In the genomic region with DNA sequence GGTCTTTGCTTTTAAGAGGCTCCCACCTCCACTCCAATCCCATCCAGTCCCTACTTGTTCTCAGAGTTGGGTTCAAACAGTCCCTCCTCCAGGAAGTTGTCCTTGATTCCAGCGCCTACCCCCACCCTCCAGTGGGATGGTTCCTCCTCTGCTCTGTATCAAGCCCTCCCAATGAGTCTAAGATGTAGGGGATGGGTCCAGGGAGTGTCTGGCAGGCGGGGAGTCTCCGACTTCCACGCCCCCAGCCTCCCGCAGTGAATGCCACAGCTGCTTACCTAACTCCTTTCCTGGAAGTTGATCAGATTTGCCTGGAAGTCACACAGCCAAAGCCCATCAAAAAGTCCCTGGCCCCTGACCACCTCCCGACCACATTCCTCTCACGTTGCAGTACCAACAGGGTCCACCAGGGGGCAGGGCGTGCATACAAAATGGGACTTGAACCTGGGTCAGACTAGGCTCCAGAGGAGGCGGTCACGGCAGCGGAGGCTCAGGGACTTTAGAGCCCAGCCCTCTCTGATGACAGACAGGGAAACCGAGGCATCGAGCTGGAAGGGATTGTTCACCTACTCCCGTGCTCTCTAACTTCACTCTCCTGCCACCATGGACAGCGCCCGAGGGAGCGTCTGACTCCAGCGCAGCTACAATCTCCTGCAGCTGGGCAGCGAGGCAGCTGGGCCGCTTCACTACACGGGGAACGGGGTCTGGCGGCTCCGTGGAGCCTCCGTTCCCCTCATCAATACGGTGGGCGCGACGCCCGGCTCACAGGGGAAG, we compare ENCODE assay signal across 8 cellular contexts. TPM values are rescaled to one million over a fixed set of nuclear protein-coding genes. Genes with fewer than 3 reads are reported as not detected.
DNase-seq lines count a peak whose midpoint lies in the region; ATAC-seq and TF ChIP-seq lines count a peak whose summit lies in the region.

No MANE protein-coding gene starts in this region.

- H3K4me3 ChIP-seq in gastrocnemius medialis = no peak overlapping the region

- intact Hi-C loops in gastrocnemius medialis (cut with DNase I; ENCODE audit: low total_unique reads) = no loop called here

- no peak overlapping the region for H3K27ac ChIP-seq in gastrocnemius medialis

- no peak overlapping the region for H3K27ac Mint-ChIP-seq in T-helper 2 cell treated with Interferon-gamma antibody and Interleukin-4, amounts not matched to agents 5 μg/mL and 100 μg/mL, for 36 hours

- peaks cover 18% of the 10 kb centered on the region for H3K27me3 Mint-ChIP-seq in T-helper 2 cell treated with Interferon-gamma antibody and Interleukin-4, amounts not matched to agents 5 μg/mL and 100 μg/mL, for 36 hours (ENCODE audit: low read depth)

- peaks cover 12% of the 10 kb centered on the region for H3K4me1 Mint-ChIP-seq in T-helper 2 cell treated with Interferon-gamma antibody and Interleukin-4, amounts not matched to agents 5 μg/mL and 100 μg/mL, for 36 hours (ENCODE audit: low read depth)

- peak; percentile 61 for DNase-seq in NCI-H510A treated with DMSO at 0.1 percent for 48 hours (lab: John Stamatoyannopoulos, UW)
- no peak for DNase-seq in NCI-H510A (lab: John Stamatoyannopoulos, UW)
- DNase-seq in MV-4-11 (lab: John Stamatoyannopoulos, UW) = peak; percentile 45
- peak; percentile 69 for DNase-seq in T-helper 2 cell treated with Interferon-gamma antibody and Interleukin-4, amounts not matched to agents 5 μg/mL and 100 μg/mL, for 36 hours (ENCODE audit: low spot score)
- peak; percentile 88 for DNase-seq in astrocyte of the hippocampus (ENCODE audit: low read depth, low spot score)
- peak in 47 of 51 donors; percentile 2 to 84 (median 39) for DNase-seq in hypothalamus (lab: John Stamatoyannopoulos, UW)
- DNase-seq in gastrocnemius medialis = peak in 1 of 2 donors; percentile 23

- no peaks in the 10 kb centered on the region for H3K36me3 ChIP-seq in gastrocnemius medialis

- peaks cover 0 to 6% of the 10 kb centered on the region in 2 donors for H3K4me1 ChIP-seq in gastrocnemius medialis

- no peaks in the 10 kb centered on the region for H3K9me3 Mint-ChIP-seq in T-helper 2 cell treated with Interferon-gamma antibody and Interleukin-4, amounts not matched to agents 5 μg/mL and 100 μg/mL, for 36 hours

- H3K27me3 ChIP-seq in gastrocnemius medialis = peaks cover 0 to 19% (median 3%) of the 10 kb centered on the region in 3 donors

- H3K4me3 Mint-ChIP-seq in T-helper 2 cell treated with Interferon-gamma antibody and Interleukin-4, amounts not matched to agents 5 μg/mL and 100 μg/mL, for 36 hours = no peak overlapping the region

- no peak for TF ChIP-seq POLR2A in gastrocnemius medialis (IDR thresholded peaks at IDR 0.05)

- in situ Hi-C loops in gastrocnemius medialis (cut with MboI; ENCODE audit: low sequenced_read_pairs in 4 of 4) = loop anchor here in 1 of 4 donors (25.0 kb wide), 1 partner anchor 525 kb away; a partner anchor contains a TSS

- no peaks in the 10 kb centered on the region for H3K36me3 Mint-ChIP-seq in T-helper 2 cell treated with Interferon-gamma antibody and Interleukin-4, amounts not matched to agents 5 μg/mL and 100 μg/mL, for 36 hours (ENCODE audit: low read depth)

- peak; percentile 36 to 70 for ATAC-seq in gastrocnemius medialis
- no peak for ATAC-seq in HG03520 (IDR thresholded peaks at IDR 0.05; ENCODE audit: unreplicated experiment)

- TF ChIP-seq CTCF in gastrocnemius medialis (IDR thresholded peaks at IDR 0.05 in 4 of 5, conservative IDR thresholded peaks at IDR 0.05 in 1 of 5) = peak; percentile 76 to 87 (median 80)

- no peaks in the 10 kb centered on the region for H3K9me3 ChIP-seq in gastrocnemius medialis

RNA-seq across cellular contexts. Expression of a gene that starts 25.0 kb away (rescaled TPM):
- total RNA-seq in gastrocnemius medialis = 1 to 10 TPM; 2.9 to 5.7 (median 3.5) TPM
